8 cellular contexts compared by ENCODE assay signal in genomic region chr13:75219479-75220237, GRCh38.
DNase-seq lines count a peak whose midpoint lies in the region; ATAC-seq and TF ChIP-seq lines count a peak whose summit lies in the region.

No MANE protein-coding gene starts in this region.

- H3K9me2 ChIP-seq in OCI-LY1 (ENCODE audit: low read depth, low read length), result no peaks in the 10 kb centered on the region

- CTCF ChIA-PET in Caco-2 (lab: Charles Lee), result interaction anchor here (0.7 to 1.5 kb wide), 5 partner anchors 38 to 1464 kb away, joined by 3 to 8 read pairs (median 4); no protein-coding TSS in a partner anchor

- ATAC-seq in GM19468 (IDR thresholded peaks at IDR 0.05; ENCODE audit: extremely low read depth, unreplicated experiment) (peak; percentile 67), HG03575 (IDR thresholded peaks at IDR 0.05; ENCODE audit: extremely low read depth, insufficient number of reproducible peaks, low FRiP score, unreplicated experiment) (peak; percentile 87)

- no peak overlapping the region for H3K9ac ChIP-seq in OCI-LY1 (ENCODE audit: low read length)

- POLR2A ChIA-PET in Caco-2 (lab: Charles Lee), result no interaction called here

- no peaks in the 10 kb centered on the region for H3K36me3 Mint-ChIP-seq in Caco-2 (ENCODE audit: insufficient read depth, unreplicated experiment)

- H3K9me3 Mint-ChIP-seq in Caco-2 (ENCODE audit: unreplicated experiment), result no peaks in the 10 kb centered on the region

- H3K4me3 Mint-ChIP-seq in Caco-2 (ENCODE audit: unreplicated experiment), result peak overlapping the region; percentile 23

- H3K4me1 ChIP-seq in Caco-2, result no peaks in the 10 kb centered on the region; the same call in 1 of the 2 replicates
- H3K4me1 ChIP-seq in OCI-LY1 (ENCODE audit: insufficient read depth, low read length, severe bottlenecking), result no peaks in the 10 kb centered on the region

- H4K20me1 ChIP-seq in OCI-LY1 (ENCODE audit: insufficient read depth, low read length), result no peaks in the 10 kb centered on the region

- no peaks in the 10 kb centered on the region for H3K4me1 Mint-ChIP-seq in Caco-2 (ENCODE audit: low read depth, unreplicated experiment)

- no peaks in the 10 kb centered on the region for H3K9me3 ChIP-seq in Caco-2
- no peaks in the 10 kb centered on the region for H3K9me3 ChIP-seq in OCI-LY1 (ENCODE audit: low read length)

- H3K36me3 ChIP-seq in Caco-2 (ENCODE audit: control insufficient read depth, insufficient read depth, low read length) (no peaks in the 10 kb centered on the region), OCI-LY1 (ENCODE audit: insufficient read depth, low read length) (no peaks in the 10 kb centered on the region)

- H3K79me2 ChIP-seq in OCI-LY1 (ENCODE audit: insufficient read depth, low read length), result no peaks in the 10 kb centered on the region

- TF ChIP-seq CTCF in Caco-2 (IDR thresholded peaks at IDR 0.05; ENCODE audit: insufficient read depth in 1 of 2, low read depth in 1 of 2, low read length in 1 of 2, severe bottlenecking in 1 of 2, unreplicated experiment in 1 of 2) (peak; percentile 90 to 98), OCI-LY1 (IDR thresholded peaks at IDR 0.05; ENCODE audit: low read length) (peak; percentile 99), epithelial cell of esophagus (IDR thresholded peaks at IDR 0.05; ENCODE audit: insufficient read depth, low read depth, low read length, missing control alignments) (peak; percentile 89)

- no peak overlapping the region for H3K27ac ChIP-seq in OCI-LY1 (ENCODE audit: low read depth, low read length, poor library complexity, severe bottlenecking)

- no peak overlapping the region for H3K27ac Mint-ChIP-seq in Caco-2 (ENCODE audit: unreplicated experiment)

- peaks cover 16% of the 10 kb centered on the region for H3K27me3 Mint-ChIP-seq in Caco-2 (ENCODE audit: insufficient read depth, unreplicated experiment)

- intact Hi-C loops in Caco-2 (cut with micrococcal nuclease; ENCODE audit: unreplicated experiment), result loop anchor here (1.0 to 10.0 kb wide), 6 partner anchors 39 to 1497 kb away; partner anchors contain the start of gene UCHL3

- no peaks in the 10 kb centered on the region for H3K27me3 ChIP-seq in Caco-2 (replicated peaks; ENCODE audit: control insufficient read depth, insufficient read depth, low read length)
- no peaks in the 10 kb centered on the region for H3K27me3 ChIP-seq in OCI-LY1 (ENCODE audit: insufficient read depth, low read length)

- DNase-seq in Caco-2, result peak; percentile 73 to 90
- peak; percentile 82 for DNase-seq in activated T-cell treated with anti-CD3 and anti-CD28 coated beads for 1 hour (ENCODE audit: low read depth)
- peak; percentile 70 for DNase-seq in epithelial cell of esophagus (ENCODE audit: low read depth)
- DNase-seq in mucosa of gallbladder (ENCODE audit: low spot score), result peak; percentile 80
- peak; percentile 64 to 77 for DNase-seq in stimulated activated CD8-positive, alpha-beta memory T cell treated with anti-CD3 and anti-CD28 coated beads, Interleukin-7, amount 100 ng/mL, for 1 hour (ENCODE audit: low read depth in 2 of 2)

- BruUV-seq in Caco-2 (replicated peaks; lab: Mats Ljungman, UMichigan), result no TSS peak

- H3K4me3 ChIP-seq in Caco-2 (ENCODE audit: low read depth, low read length), result no peak overlapping the region
- H3K4me3 ChIP-seq in OCI-LY1 (ENCODE audit: low read depth, low read length, poor library complexity, severe bottlenecking), result no peak overlapping the region
- H3K4me3 ChIP-seq in epithelial cell of esophagus (ENCODE audit: low read length), result peak overlapping the region; percentile 17

- peak overlapping the region; percentile 20; the same call in 1 of the 2 replicates for H3K4me2 ChIP-seq in OCI-LY1 (ENCODE audit: low read length)

- H3F3A ChIP-seq in OCI-LY1 (ENCODE audit: insufficient read depth, low read length), result no peaks in the 10 kb centered on the region

- no peak overlapping the region for H2AFZ ChIP-seq in OCI-LY1 (ENCODE audit: low read length)
